20 cellular contexts compared by ENCODE assay signal in genomic region chr12:77648716-77649115, GRCh38.
"Had no signal": no experiment of that assay in that cellular context is flagged by ENCODE, and none has a peak within 500 bp of the region (broad histone marks: within the 10 kb centered on the region; RNA-seq: fewer than 3 reads in every experiment).

No MANE protein-coding gene starts in this region.

- ATAC-seq: activated CD4-positive, alpha-beta T cell treated with anti-CD3 and anti-CD28 coated beads for 36 hours; heart left ventricle; left lung; psoas muscle; right lobe of liver; T-cell had no signal

- H3K27ac ChIP-seq: ascending aorta, coronary artery, epithelial cell of prostate, heart left ventricle, left lung, psoas muscle, right lobe of liver, suprapubic skin, WERI-Rb-1 had no signal

- H3K36me3 ChIP-seq: ascending aorta, heart left ventricle, left lung, right lobe of liver, suprapubic skin, WERI-Rb-1 had no signal

- H3K9me3 ChIP-seq: ascending aorta, heart left ventricle, left lung, psoas muscle, right lobe of liver, suprapubic skin had no signal

- DNase-seq: activated CD4-positive, alpha-beta memory T cell treated with anti-CD3 and anti-CD28 coated beads, Interleukin-2, amount 10 ng/mL, durations not matched to agents 7 days and 5 days; activated CD4-positive, alpha-beta T cell treated with anti-CD3 and anti-CD28 coated beads for 36 hours; activated gamma-delta T cell treated with Interleukin-2 at 50 U/mL for 16 hours; activated naive CD8-positive, alpha-beta T cell treated with anti-CD3 and anti-CD28 coated beads, Interleukin-2, amount 10 ng/mL, durations not matched to agents 7 days and 5 days; activated T-cell treated with anti-CD3 and anti-CD28 coated beads, Interleukin-2, amount 50 U/mL, for 48 hours; caudate nucleus; effector CD8-positive, alpha-beta T cell; foreskin melanocyte; heart left ventricle; left lung; psoas muscle; right lobe of liver; stimulated activated CD4-positive, alpha-beta T cell treated with anti-CD3 and anti-CD28 coated beads, Interleukin-2, amount 100 ng/mL, for 24 hours; stimulated activated naive CD4-positive, alpha-beta T cell; T-cell; WERI-Rb-1 had no signal

- H3K4me1 ChIP-seq: ascending aorta, heart left ventricle, left lung, psoas muscle, right lobe of liver, suprapubic skin had no signal

- H3K27me3 ChIP-seq: ascending aorta, heart left ventricle, left lung, right lobe of liver, suprapubic skin had no signal

- H3K4me3 ChIP-seq: ascending aorta, coronary artery, heart left ventricle, left lung, psoas muscle, right lobe of liver, suprapubic skin had no signal
